Comparison of ENCODE assay signal across 26 cellular contexts in genomic region chr13:40897058-40897457, GRCh38.
"Had no signal": no experiment of that assay in that cellular context is flagged by ENCODE, and none has a peak within 500 bp of the region (broad histone marks: within the 10 kb centered on the region; RNA-seq: fewer than 3 reads in every experiment).

No MANE protein-coding gene starts in this region.

- H3K9me3 ChIP-seq: ascending aorta, neutrophil, ovary, prostate gland, sigmoid colon, suprapubic skin, tibial nerve had no signal

- H3K4me3 Mint-ChIP-seq: activated B cell treated with CpG ODN at 0.5 μM for 24 hours; activated naive CD8-positive, alpha-beta T cell treated with anti-CD3 and anti-CD28 coated beads, Interleukin-2, amount 10 ng/mL, durations not matched to agents 7 days and 5 days; nephron; stimulated activated naive B cell treated with anti-CD40 and anti-IgM and Interleukin-4, amounts not matched to agents 10 μg/mL and 1 μg/mL and 100 μg/mL, for 72 hours; T-helper 1 cell treated with Interleukin-12 subunit alpha and Interleukin-12 subunit beta and Interleukin-4 antibody, amounts not matched to agents 30 μg/mL and 1 μg/mL, for 36 hours had no signal

- DNase-seq: activated B cell treated with CpG ODN at 0.5 μM for 24 hours; activated CD4-positive, alpha-beta T cell treated with anti-CD3 and anti-CD28 coated beads for 4 hours; activated CD4-positive, alpha-beta T cell treated with anti-CD3 and anti-CD28 coated beads, Interleukin-2, amount 50 U/mL, for 4 hours; activated effector memory CD4-positive, alpha-beta T cell treated with Interleukin-2 at 50 U/mL for 16 hours; activated naive CD4-positive, alpha-beta T cell treated with Interleukin-2 at 50 U/mL for 16 hours; activated naive CD8-positive, alpha-beta T cell treated with anti-CD3 and anti-CD28 coated beads, Interleukin-2, amount 10 ng/mL, durations not matched to agents 7 days and 5 days; brain microvascular endothelial cell; caudate nucleus; islet precursor cell; left cardiac atrium; left ventricle myocardium superior; ovary; sigmoid colon; stimulated activated CD4-positive, alpha-beta T cell treated with anti-CD3 and anti-CD28 coated beads, Interleukin-1b, Interleukin-23, amount 100 ng/mL, for 48 hours; stimulated activated naive B cell treated with anti-CD40 and anti-IgM and Interleukin-4, amounts not matched to agents 10 μg/mL and 1 μg/mL and 100 μg/mL, for 72 hours; SW 1271 had no signal

- H3K4me3 ChIP-seq: ascending aorta, ovary, prostate gland, sigmoid colon, smooth muscle cell, suprapubic skin, tibial nerve had no signal

- H3K27me3 Mint-ChIP-seq: activated B cell treated with CpG ODN at 0.5 μM for 24 hours; activated naive CD8-positive, alpha-beta T cell treated with anti-CD3 and anti-CD28 coated beads, Interleukin-2, amount 10 ng/mL, durations not matched to agents 7 days and 5 days; stimulated activated naive B cell treated with anti-CD40 and anti-IgM and Interleukin-4, amounts not matched to agents 10 μg/mL and 1 μg/mL and 100 μg/mL, for 72 hours had no signal

- H3K27me3 ChIP-seq: ascending aorta, brain microvascular endothelial cell, neutrophil, ovary, sigmoid colon, suprapubic skin, tibial nerve had no signal

- H3K4me2 ChIP-seq: smooth muscle cell had no signal

- H3K27ac ChIP-seq: ascending aorta, brain microvascular endothelial cell, neutrophil, ovary, prostate gland, sigmoid colon, tibial nerve had no signal

- FAIRE-seq: frontal cortex, urothelium cell line had no signal

- H3K27ac Mint-ChIP-seq: activated B cell treated with CpG ODN at 0.5 μM for 24 hours; activated naive CD8-positive, alpha-beta T cell treated with anti-CD3 and anti-CD28 coated beads, Interleukin-2, amount 10 ng/mL, durations not matched to agents 7 days and 5 days; stimulated activated naive B cell treated with anti-CD40 and anti-IgM and Interleukin-4, amounts not matched to agents 10 μg/mL and 1 μg/mL and 100 μg/mL, for 72 hours; T-helper 1 cell treated with Interleukin-12 subunit alpha and Interleukin-12 subunit beta and Interleukin-4 antibody, amounts not matched to agents 30 μg/mL and 1 μg/mL, for 36 hours had no signal

- H3K36me3 ChIP-seq: ascending aorta, brain microvascular endothelial cell, neutrophil, ovary, prostate gland, sigmoid colon, suprapubic skin, tibial nerve had no signal

- H3K4me1 Mint-ChIP-seq: activated naive CD8-positive, alpha-beta T cell treated with anti-CD3 and anti-CD28 coated beads, Interleukin-2, amount 10 ng/mL, durations not matched to agents 7 days and 5 days; nephron had no signal

- ATAC-seq: left cardiac atrium; left ventricle myocardium superior; stimulated activated naive B cell treated with anti-CD40 and anti-IgM and Interleukin-4, amounts not matched to agents 10 μg/mL and 1 μg/mL and 100 μg/mL, for 72 hours had no signal

- H3K4me1 ChIP-seq: ascending aorta, prostate gland, sigmoid colon, suprapubic skin, tibial nerve had no signal

- H3K9me3 Mint-ChIP-seq: activated B cell treated with CpG ODN at 0.5 μM for 24 hours; nephron; stimulated activated naive B cell treated with anti-CD40 and anti-IgM and Interleukin-4, amounts not matched to agents 10 μg/mL and 1 μg/mL and 100 μg/mL, for 72 hours; T-helper 1 cell treated with Interleukin-12 subunit alpha and Interleukin-12 subunit beta and Interleukin-4 antibody, amounts not matched to agents 30 μg/mL and 1 μg/mL, for 36 hours had no signal
